ENCODE assay signal across 9 cellular contexts in the genomic region with DNA sequence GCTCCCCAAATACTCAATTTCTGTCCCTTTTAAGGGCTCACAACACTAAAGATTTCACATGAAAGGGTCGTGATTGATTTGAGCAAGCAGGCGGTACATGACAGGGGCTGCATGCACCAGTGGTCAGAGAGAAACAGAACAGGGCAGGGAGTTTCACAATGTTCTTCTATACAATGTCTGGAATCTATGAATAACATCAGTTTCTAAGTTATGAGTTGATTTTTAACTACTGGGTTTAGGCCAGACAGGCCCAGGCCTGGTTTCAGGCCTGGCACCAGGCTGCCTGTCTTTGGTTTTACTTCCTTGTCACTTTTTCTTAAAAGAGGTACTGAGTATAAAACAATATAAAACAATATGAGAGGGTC. TPM values are rescaled to one million over a fixed set of nuclear protein-coding genes. Genes with fewer than 3 reads are reported as not detected.
DNase-seq lines count a peak whose midpoint lies in the region; ATAC-seq and TF ChIP-seq lines count a peak whose summit lies in the region.
"Not testable (repeated sequence)": the region's sequence is repeated elsewhere in the genome, so short reads cannot be mapped to it uniquely, and the experiment has no call there.
"Had no signal": no experiment of that assay in that cellular context is flagged by ENCODE, and none has a peak within 500 bp of the region (broad histone marks: within the 10 kb centered on the region; RNA-seq: fewer than 3 reads in every experiment).

No MANE protein-coding gene starts in this region.

- not testable (repeated sequence) for DNase-seq in RWPE1 (ENCODE audit: low spot score); mesenchymal stem cell

- not testable (repeated sequence) for H3K14ac ChIP-seq in mesenchymal stem cell (ENCODE audit: low read length in 2 of 2)

- H3K27ac ChIP-seq in RWPE1 (peak overlapping the region; percentile 57), mesenchymal stem cell (ENCODE audit: low read length, poor library complexity, severe bottlenecking) (peak overlapping the region; percentile 89)

- not testable (repeated sequence) for H2BK120ac ChIP-seq in mesenchymal stem cell (ENCODE audit: low read depth, low read length)

- H3K9ac ChIP-seq in mesenchymal stem cell (ENCODE audit: low read length) = not testable (repeated sequence)

- not testable (repeated sequence) for H3K36me3 ChIP-seq in mesenchymal stem cell (ENCODE audit: control insufficient read depth in 1 of 2, insufficient read depth in 2 of 2, low read depth in 1 of 2, low read length in 2 of 2)

- not testable (repeated sequence) for H3K9me3 ChIP-seq in mesenchymal stem cell (ENCODE audit: control insufficient read depth, low read length)

- H3K23ac ChIP-seq in mesenchymal stem cell (ENCODE audit: low read length in 2 of 2) = not testable (repeated sequence)

- H2BK12ac ChIP-seq in mesenchymal stem cell (ENCODE audit: low read length in 2 of 2) = not testable (repeated sequence)

- H2BK15ac ChIP-seq in mesenchymal stem cell (ENCODE audit: low read depth, poor library complexity, severe bottlenecking) = not testable (repeated sequence)

- not testable (repeated sequence) for H3K4ac ChIP-seq in mesenchymal stem cell (ENCODE audit: low read depth in 1 of 2, low read length in 2 of 2)

- not testable (repeated sequence) for H3K4me3 ChIP-seq in mesenchymal stem cell (ENCODE audit: insufficient read depth in 1 of 2, low read depth in 1 of 2, low read length in 2 of 2)

- H2AFZ ChIP-seq in mesenchymal stem cell (ENCODE audit: low read depth, low read length) = not testable (repeated sequence)

- not testable (repeated sequence) for H4K91ac ChIP-seq in mesenchymal stem cell (ENCODE audit: low read length)

- CTCF ChIA-PET in RWPE1 (lab: Yijun Ruan, JAX) = not testable (repeated sequence)

- peaks cover 0 to 26% of the 10 kb centered on the region in 2 experiments for H3K27me3 ChIP-seq in mesenchymal stem cell (ENCODE audit: control insufficient read depth in 1 of 2, insufficient read depth in 1 of 2, low read length in 2 of 2)

- H3K4me2 ChIP-seq in mesenchymal stem cell (ENCODE audit: low read length, poor library complexity, severe bottlenecking) = not testable (repeated sequence)

- no CpG with 5 or more reads among the region's 2 CpGs for WGBS in mesenchymal stem cell

- POLR2A ChIA-PET in RWPE1 (lab: Yijun Ruan, JAX; ENCODE audit: low non-redundant PET) = not testable (repeated sequence)

- ATAC-seq in GM18517 (IDR thresholded peaks at IDR 0.05; ENCODE audit: unreplicated experiment) = peak; percentile 7
- peak; percentile 16 for ATAC-seq in GM19397 (IDR thresholded peaks at IDR 0.05; ENCODE audit: unreplicated experiment)
- peak; percentile 1 for ATAC-seq in GM21619 (IDR thresholded peaks at IDR 0.05; ENCODE audit: unreplicated experiment)
- ATAC-seq in HG02884 (IDR thresholded peaks at IDR 0.05; ENCODE audit: unreplicated experiment) = peak; percentile 9
- ATAC-seq in HG03175 (IDR thresholded peaks at IDR 0.05; ENCODE audit: unreplicated experiment) = peak; percentile 22

- peaks cover 20% of the 10 kb centered on the region for H3K4me1 ChIP-seq in mesenchymal stem cell (ENCODE audit: control insufficient read depth, insufficient read depth, low read depth, low read length)

- not testable (repeated sequence) for H2BK5ac ChIP-seq in mesenchymal stem cell (ENCODE audit: low read depth, low read length, poor library complexity, severe bottlenecking)

- TF ChIP-seq CTCF in RWPE1 (conservative IDR thresholded peaks at IDR 0.05; ENCODE audit: low read depth) = not testable (repeated sequence)

- not testable (repeated sequence) for H2AK5ac ChIP-seq in mesenchymal stem cell (ENCODE audit: low read length, severe bottlenecking)

- H3K18ac ChIP-seq in mesenchymal stem cell (ENCODE audit: low read depth in 1 of 2, low read length in 2 of 2) = not testable (repeated sequence)

- not testable (repeated sequence) for H4K8ac ChIP-seq in mesenchymal stem cell (ENCODE audit: low read length)

- H3K79me1 ChIP-seq in mesenchymal stem cell (replicated peaks; ENCODE audit: low read length, poor library complexity, severe bottlenecking) = peaks cover 17% of the 10 kb centered on the region

RNA-seq across cellular contexts. Expression of a gene that starts 6.3 kb away (rescaled TPM):
- polyA plus RNA-seq in mesenchymal stem cell (2013, experiment 1 of 2) = not detected
- polyA plus RNA-seq in mesenchymal stem cell (2013, experiment 2 of 2) = not detected
- polyA plus RNA-seq: AG04450; CD4-positive, alpha-beta memory T cell had no signal

RNA-seq across cellular contexts. Expression of a gene that starts 27.1 kb away (rescaled TPM):
- 0.86 TPM for polyA plus RNA-seq in mesenchymal stem cell (2013, experiment 1 of 2)
- 0.75 TPM for polyA plus RNA-seq in mesenchymal stem cell (2013, experiment 2 of 2)
- polyA plus RNA-seq: AG04450; CD4-positive, alpha-beta memory T cell had no signal

RNA-seq across cellular contexts. Expression of a gene that starts 28.0 kb away (rescaled TPM):
- polyA plus RNA-seq in mesenchymal stem cell (2013, experiment 1 of 2) = 108 TPM
- 114 TPM for polyA plus RNA-seq in mesenchymal stem cell (2013, experiment 2 of 2)

RNA-seq across cellular contexts. Expression of a gene that starts 58.1 kb away (rescaled TPM):
- not detected for polyA plus RNA-seq in mesenchymal stem cell (2013, experiment 1 of 2)
- not detected for polyA plus RNA-seq in mesenchymal stem cell (2013, experiment 2 of 2)
- polyA plus RNA-seq: AG04450; CD4-positive, alpha-beta memory T cell had no signal
